In the genomic region with DNA sequence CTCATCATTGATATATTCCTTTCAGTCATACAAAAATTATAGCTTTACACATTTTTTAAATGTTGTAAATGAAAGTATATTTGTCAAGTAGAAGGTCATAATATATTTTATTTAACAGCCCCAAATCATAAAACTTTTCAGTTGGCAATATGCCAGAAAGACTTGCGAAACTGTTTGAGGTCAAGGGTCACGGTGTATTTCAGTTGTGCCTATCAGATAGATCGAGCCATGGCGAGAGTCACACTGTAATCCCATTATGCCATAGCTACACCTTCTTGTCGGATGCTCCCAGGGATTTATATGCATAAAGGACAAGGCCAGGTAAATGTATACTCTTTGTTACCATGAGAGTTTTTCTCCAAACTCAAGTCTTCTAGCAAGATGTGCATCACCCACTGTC, we compare ENCODE assay signal across 26 cellular contexts.
"Had no signal": no experiment of that assay in that cellular context is flagged by ENCODE, and none has a peak within 500 bp of the region (broad histone marks: within the 10 kb centered on the region; RNA-seq: fewer than 3 reads in every experiment).

No MANE protein-coding gene starts in this region.

- H3K4me1 ChIP-seq: esophagus squamous epithelium, gastrocnemius medialis, heart left ventricle, left ventricle myocardium inferior, neural progenitor cell, prostate gland had no signal

- ATAC-seq: activated CD8-positive, alpha-beta T cell treated with anti-CD3 and anti-CD28 coated beads, Interleukin-2, amount 10 ng/mL, durations not matched to agents 7 days and 5 days; gastrocnemius medialis; heart left ventricle; naive thymus-derived CD4-positive, alpha-beta T cell; right cardiac atrium had no signal

- H3K4me3 ChIP-seq: esophagus squamous epithelium, gastrocnemius medialis, heart left ventricle, left ventricle myocardium inferior, neural progenitor cell, prostate gland, skin epidermis had no signal

- H3K36me3 ChIP-seq: brain microvascular endothelial cell, esophagus squamous epithelium, gastrocnemius medialis, heart left ventricle, left ventricle myocardium inferior, neural progenitor cell, prostate gland had no signal

- H3K4me1 Mint-ChIP-seq: memory B cell; naive thymus-derived CD4-positive, alpha-beta T cell had no signal

- H3K27me3 ChIP-seq: brain microvascular endothelial cell, esophagus squamous epithelium, gastrocnemius medialis, neural progenitor cell had no signal

- DNase-seq: activated CD4-positive, alpha-beta T cell treated with anti-CD3 and anti-CD28 coated beads for 48 hours; activated CD4-positive, CD25-positive, alpha-beta regulatory T cell; activated CD8-positive, alpha-beta T cell treated with anti-CD3 and anti-CD28 coated beads, Interleukin-2, amount 10 ng/mL, durations not matched to agents 7 days and 5 days; activated effector memory CD4-positive, alpha-beta T cell treated with Interleukin-2 at 50 U/mL for 16 hours; activated naive CD4-positive, alpha-beta T cell treated with anti-CD3 and anti-CD28 coated beads, Interleukin-2, amount 50 U/mL, for 16 hours; activated T-cell treated with anti-CD3 and anti-CD28 coated beads, Interleukin-2, amount 50 U/mL, for 48 hours; aorta; brain microvascular endothelial cell; cortex of kidney; esophagus squamous epithelium; gastrocnemius medialis; heart left ventricle; kidney; left ventricle myocardium inferior; naive thymus-derived CD4-positive, alpha-beta T cell; right cardiac atrium; stimulated activated CD4-positive, alpha-beta T cell treated with anti-CD3 and anti-CD28 coated beads, Interleukin-15, amount 100 ng/mL, for 24 hours; stimulated activated CD4-positive, alpha-beta T cell treated with anti-CD3 and anti-CD28 coated beads, Interleukin-2, amount 100 ng/mL, for 48 hours; T-helper 1 cell; T-helper 9 cell had no signal

- H3K4me2 ChIP-seq: neural progenitor cell had no signal

- H3K9ac ChIP-seq: neural progenitor cell had no signal

- H3K36me3 Mint-ChIP-seq: memory B cell, neural progenitor cell, type B pancreatic cell had no signal

- H3K9me3 ChIP-seq: esophagus squamous epithelium, gastrocnemius medialis, heart left ventricle, left ventricle myocardium inferior, prostate gland had no signal

- FAIRE-seq: kidney had no signal

- H2AFZ ChIP-seq: neural progenitor cell had no signal

- H3K27ac ChIP-seq: brain microvascular endothelial cell, esophagus squamous epithelium, gastrocnemius medialis, heart left ventricle, left ventricle myocardium inferior, neural progenitor cell, prostate gland, skin epidermis had no signal

- H3K4me3 Mint-ChIP-seq: activated CD8-positive, alpha-beta T cell treated with anti-CD3 and anti-CD28 coated beads, Interleukin-2, amount 10 ng/mL, durations not matched to agents 7 days and 5 days; memory B cell; naive thymus-derived CD4-positive, alpha-beta T cell; neural progenitor cell; stimulated activated naive CD8-positive, alpha-beta T cell treated with anti-CD3 and anti-CD28 coated beads, Interleukin-15, Interleukin-2, amounts not matched to agents 100 ng/mL and 50 ng/mL, for 24 hours; type B pancreatic cell had no signal

- H3K9me3 Mint-ChIP-seq: neural progenitor cell; stimulated activated naive CD8-positive, alpha-beta T cell treated with anti-CD3 and anti-CD28 coated beads, Interleukin-15, Interleukin-2, amounts not matched to agents 100 ng/mL and 50 ng/mL, for 24 hours; type B pancreatic cell had no signal
